Comparison of ENCODE assay signal across 8 cellular contexts in the genomic region with DNA sequence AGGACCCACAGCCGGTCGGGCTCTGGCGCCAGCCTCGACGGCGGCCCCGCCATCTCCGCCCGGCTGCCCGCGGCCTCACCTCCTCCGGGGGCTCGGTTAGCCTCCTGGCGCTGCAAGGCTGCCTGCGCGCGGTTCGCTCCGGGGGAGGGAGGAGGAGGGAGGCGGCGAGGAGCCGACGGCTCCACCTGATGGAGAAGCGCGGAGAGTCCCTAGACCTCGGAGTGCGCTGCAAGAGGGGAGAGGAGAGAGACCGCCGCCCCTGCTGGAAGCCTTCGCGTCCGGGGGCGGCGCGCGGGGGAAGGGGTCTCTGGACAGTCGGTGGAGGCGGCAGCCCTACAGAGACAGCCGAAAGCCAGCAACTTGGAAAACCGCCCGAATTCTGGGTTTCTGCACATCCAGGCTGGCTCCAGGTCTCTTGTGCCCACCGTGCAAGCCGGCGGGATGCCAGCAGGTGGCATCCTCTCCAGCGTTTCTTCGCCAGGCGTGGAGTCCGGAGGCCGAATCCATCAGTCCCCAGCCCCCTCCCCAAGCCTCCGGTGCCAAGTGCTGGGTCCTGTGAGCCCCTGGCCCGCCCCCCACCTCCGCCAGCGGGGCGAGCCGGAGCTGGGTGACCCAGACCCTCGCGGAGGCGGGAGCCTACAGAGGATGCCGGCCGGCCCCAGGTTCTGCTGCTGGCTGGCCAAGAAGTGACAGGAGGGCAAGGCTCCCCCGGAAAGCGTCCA. TPM values are rescaled to one million over a fixed set of nuclear protein-coding genes. Genes with fewer than 3 reads are reported as not detected.
DNase-seq lines count a peak whose midpoint lies in the region; ATAC-seq and TF ChIP-seq lines count a peak whose summit lies in the region.

No MANE protein-coding gene starts in this region.

- no peak overlapping the region for H3K27ac Mint-ChIP-seq in stimulated activated naive CD8-positive, alpha-beta T cell treated with anti-CD3 and anti-CD28 coated beads, Interleukin-15, amount 100 ng/mL, for 72 hours
- no peak overlapping the region for H3K27ac Mint-ChIP-seq in T-cell

- H3K27ac ChIP-seq in C4-2B, result no peak overlapping the region

- no peaks in the 10 kb centered on the region for H3K36me3 Mint-ChIP-seq in T-cell

- no peak overlapping the region for H3K4me3 Mint-ChIP-seq in stimulated activated naive CD8-positive, alpha-beta T cell treated with anti-CD3 and anti-CD28 coated beads, Interleukin-15, amount 100 ng/mL, for 72 hours
- no peak overlapping the region for H3K4me3 Mint-ChIP-seq in T-cell

- peak; percentile 41 for TF ChIP-seq CTCF in C4-2B (conservative IDR thresholded peaks at IDR 0.05)

- CTCF ChIA-PET in T-cell (lab: Charles Lee), result no interaction called here

- DNase-seq in HK-2 (ENCODE audit: unreplicated experiment), result peak; percentile 45
- peak; percentile 36 for DNase-seq in SW480 (ENCODE audit: low spot score)
- peak; percentile 75 for DNase-seq in hepatic stellate cell (ENCODE audit: low spot score)
- DNase-seq in stimulated activated naive CD8-positive, alpha-beta T cell treated with anti-CD3 and anti-CD28 coated beads, Interleukin-15, amount 100 ng/mL, for 72 hours, result no peak
- no peak for DNase-seq in T-cell
- DNase-seq in UCSD-AML1 (lab: John Stamatoyannopoulos, UW; ENCODE audit: unreplicated experiment), result no peak
- DNase-seq in NOMO-1 treated with dmso at 0.1 percent for 144 hours (lab: John Stamatoyannopoulos, UW; ENCODE audit: unreplicated experiment), result no peak

- H3K4me1 Mint-ChIP-seq in stimulated activated naive CD8-positive, alpha-beta T cell treated with anti-CD3 and anti-CD28 coated beads, Interleukin-15, amount 100 ng/mL, for 72 hours, result no peaks in the 10 kb centered on the region
- no peaks in the 10 kb centered on the region for H3K4me1 Mint-ChIP-seq in T-cell

- POLR2A ChIA-PET in T-cell (lab: Charles Lee), result no interaction called here

- no peaks in the 10 kb centered on the region for H3K27me3 Mint-ChIP-seq in stimulated activated naive CD8-positive, alpha-beta T cell treated with anti-CD3 and anti-CD28 coated beads, Interleukin-15, amount 100 ng/mL, for 72 hours
- peaks cover 30 to 37% of the 10 kb centered on the region in 2 donors for H3K27me3 Mint-ChIP-seq in T-cell

- peak; percentile 47 for ATAC-seq in stimulated activated naive CD8-positive, alpha-beta T cell treated with anti-CD3 and anti-CD28 coated beads, Interleukin-15, amount 100 ng/mL, for 72 hours
- ATAC-seq in T-cell (replicated peaks in 1 of 4), result no peak

- H3K9me3 Mint-ChIP-seq in stimulated activated naive CD8-positive, alpha-beta T cell treated with anti-CD3 and anti-CD28 coated beads, Interleukin-15, amount 100 ng/mL, for 72 hours, result no peaks in the 10 kb centered on the region
- no peaks in the 10 kb centered on the region for H3K9me3 Mint-ChIP-seq in T-cell

RNA-seq across cellular contexts. Expression of a gene that starts 2.9 kb away (rescaled TPM):
- total RNA-seq in T-cell, result not detected

Comparison
In these comparisons a context has a peak if more than half of its experiments do, and no peak if none do; other contexts are left out.
1. DNase-seq: peak in HK-2 (single experiment), SW480 (single experiment) and hepatic stellate cell (single experiment); none in stimulated activated naive CD8-positive, alpha-beta T cell treated with anti-CD3 and anti-CD28 coated beads, Interleukin-15, amount 100 ng/mL, for 72 hours (0 of 2), T-cell (0 of 34), UCSD-AML1 (single experiment) and NOMO-1 treated with dmso at 0.1 percent for 144 hours (single experiment).